12 cellular contexts compared by ENCODE assay signal in genomic region chr20:12575352-12576095, GRCh38.
DNase-seq lines count a peak whose midpoint lies in the region; ATAC-seq and TF ChIP-seq lines count a peak whose summit lies in the region.
"Had no signal": no experiment of that assay in that cellular context is flagged by ENCODE, and none has a peak within 500 bp of the region (broad histone marks: within the 10 kb centered on the region; RNA-seq: fewer than 3 reads in every experiment).

No MANE protein-coding gene starts in this region.

- no peak overlapping the region for H3K27ac Mint-ChIP-seq in natural killer cell treated with Interleukin-12 subunit alpha and Interleukin-12 subunit beta and Interleukin-15 and Interleukin-18, amount 100 ng/mL, for 72 hours

- H3K27ac ChIP-seq in gastrocnemius medialis: peak overlapping the region in 2 of 4 donors; percentile 7 to 9
- H3K27ac ChIP-seq: tibial artery had no signal

- H3K4me3 ChIP-seq in choroid plexus epithelial cell (ENCODE audit: low read depth, low read length): no peak overlapping the region
- no peak overlapping the region for H3K4me3 ChIP-seq in gastrocnemius medialis
- H3K4me3 ChIP-seq: K562, tibial artery had no signal

- no peaks in the 10 kb centered on the region for H3K9me3 ChIP-seq in gastrocnemius medialis
- H3K9me3 ChIP-seq: tibial artery had no signal

- peaks cover 12% of the 10 kb centered on the region for H3K9me3 Mint-ChIP-seq in natural killer cell treated with Interleukin-12 subunit alpha and Interleukin-12 subunit beta and Interleukin-15 and Interleukin-18, amount 100 ng/mL, for 72 hours

- H3K4me3 Mint-ChIP-seq in natural killer cell treated with Interleukin-12 subunit alpha and Interleukin-12 subunit beta and Interleukin-15 and Interleukin-18, amount 100 ng/mL, for 72 hours: no peak overlapping the region

- H3K4me1 ChIP-seq in gastrocnemius medialis: no peaks in the 10 kb centered on the region

- no peak for TF ChIP-seq CTCF in choroid plexus epithelial cell (conservative IDR thresholded peaks at IDR 0.05; ENCODE audit: low read depth, low read length)
- no peak for TF ChIP-seq CTCF in gastrocnemius medialis (IDR thresholded peaks at IDR 0.05 in 4 of 5, conservative IDR thresholded peaks at IDR 0.05 in 1 of 5)

- no peaks in the 10 kb centered on the region for H3K4me1 Mint-ChIP-seq in natural killer cell treated with Interleukin-12 subunit alpha and Interleukin-12 subunit beta and Interleukin-15 and Interleukin-18, amount 100 ng/mL, for 72 hours (ENCODE audit: low read depth in 2 of 2)

- TF ChIP-seq POLR2A in gastrocnemius medialis (IDR thresholded peaks at IDR 0.05): no peak

- intact Hi-C loops in gastrocnemius medialis (cut with DNase I; ENCODE audit: low total_unique reads): no loop called here

- ATAC-seq in gastrocnemius medialis: peak; percentile 79 to 82
- ATAC-seq in natural killer cell treated with Interleukin-12 subunit alpha and Interleukin-12 subunit beta and Interleukin-15 and Interleukin-18, amount 100 ng/mL, for 72 hours: no peak
- ATAC-seq: K562 had no signal

- DNase-seq in ELF-1 (ENCODE audit: low read depth, low spot score) (peak; percentile 11), choroid plexus epithelial cell (ENCODE audit: low read depth) (peak; percentile 6), left kidney (ENCODE audit: low read depth, low spot score) (peak; percentile 74), gastrocnemius medialis (peak; percentile 30 to 50), T1000 (lab: John Stamatoyannopoulos, UW) (no peak), MV-4-11 (lab: John Stamatoyannopoulos, UW) (no peak), ACHN (no peak)
- DNase-seq in natural killer cell treated with Interleukin-12 subunit alpha and Interleukin-12 subunit beta and Interleukin-15 and Interleukin-18, amount 100 ng/mL, for 72 hours (ENCODE audit: low spot score): no peak
- DNase-seq: islet precursor cell, NCI-H2081, tibial artery had no signal

- in situ Hi-C loops in gastrocnemius medialis (cut with MboI; ENCODE audit: low sequenced_read_pairs in 4 of 4): no loop called here
- in situ Hi-C loops in ACHN (cut with HindIII; ENCODE audit: low pct_ligation_motif_present, low pct_unique_long_range_greater_than_20kb, low sequenced_read_pairs): no loop called here

- H3K27me3 ChIP-seq in gastrocnemius medialis: no peaks in the 10 kb centered on the region
- H3K27me3 ChIP-seq: tibial artery had no signal

- H3K36me3 Mint-ChIP-seq in natural killer cell treated with Interleukin-12 subunit alpha and Interleukin-12 subunit beta and Interleukin-15 and Interleukin-18, amount 100 ng/mL, for 72 hours: no peaks in the 10 kb centered on the region

- H3K27me3 Mint-ChIP-seq in natural killer cell treated with Interleukin-12 subunit alpha and Interleukin-12 subunit beta and Interleukin-15 and Interleukin-18, amount 100 ng/mL, for 72 hours: no peaks in the 10 kb centered on the region

- H3K36me3 ChIP-seq in gastrocnemius medialis: no peaks in the 10 kb centered on the region
- H3K36me3 ChIP-seq: tibial artery had no signal

Comparison
In these comparisons a context has a peak if more than half of its experiments do, and no peak if none do; other contexts are left out.
1. DNase-seq: peak in ELF-1 (single experiment), choroid plexus epithelial cell (single experiment), left kidney (single experiment) and gastrocnemius medialis (2 of 2); none in natural killer cell treated with Interleukin-12 subunit alpha and Interleukin-12 subunit beta and Interleukin-15 and Interleukin-18, amount 100 ng/mL, for 72 hours (single experiment), T1000 (single experiment), MV-4-11 (single experiment) and ACHN (single experiment).
2. ATAC-seq: peak in gastrocnemius medialis (2 of 2); none in natural killer cell treated with Interleukin-12 subunit alpha and Interleukin-12 subunit beta and Interleukin-15 and Interleukin-18, amount 100 ng/mL, for 72 hours (0 of 2).